12 cellular contexts compared by ENCODE assay signal in genomic region chr3:79766474-79767193, GRCh38. TPM values are rescaled to one million over a fixed set of nuclear protein-coding genes. Genes with fewer than 3 reads are reported as not detected.
DNase-seq lines count a peak whose midpoint lies in the region; ATAC-seq, FAIRE-seq and TF ChIP-seq lines count a peak whose summit lies in the region.
"Had no signal": no experiment of that assay in that cellular context is flagged by ENCODE, and none has a peak within 500 bp of the region (broad histone marks: within the 10 kb centered on the region; RNA-seq: fewer than 3 reads in every experiment).

No MANE protein-coding gene starts in this region.

- peak in 1 of 3 donors; percentile 41 for DNase-seq in right cardiac atrium
- DNase-seq in heart left ventricle, result no peak
- peak; percentile 21 for DNase-seq in urothelium cell line (ENCODE audit: low spot score)
- no peak for DNase-seq in MV-4-11 (lab: John Stamatoyannopoulos, UW)
- DNase-seq in PC-9, result no peak
- DNase-seq: DMS153, NCI-H446 had no signal

- H3K9ac ChIP-seq in endocrine pancreas (ENCODE audit: control insufficient read depth, insufficient read depth, low read length), result no peak overlapping the region

- no peaks in the 10 kb centered on the region for H4K20me1 ChIP-seq in PC-9 (ENCODE audit: insufficient read depth)

- H2AFZ ChIP-seq in PC-9, result no peak overlapping the region

- no peaks in the 10 kb centered on the region for H3K79me2 ChIP-seq in PC-9 (ENCODE audit: low read depth)

- TF ChIP-seq CTCF in heart left ventricle (IDR thresholded peaks at IDR 0.05), result no peak
- no peak for TF ChIP-seq CTCF in PC-9 (conservative IDR thresholded peaks at IDR 0.05)

- peaks cover 2% of the 10 kb centered on the region; the same call in 1 of the 2 replicates for H3F3A ChIP-seq in PC-9 (ENCODE audit: insufficient read depth, low read depth)

- POLR2A ChIA-PET in PC-9 (lab: Charles Lee; ENCODE audit: unreplicated experiment), result no interaction called here

- CTCF ChIA-PET in PC-9 (lab: Charles Lee), result no interaction called here

- peaks cover 3% of the 10 kb centered on the region for H3K4me1 ChIP-seq in right cardiac atrium (ENCODE audit: control insufficient read depth, insufficient read depth, low read length)
- H3K4me1 ChIP-seq in heart left ventricle, result peaks cover 0 to 13% (median 0%) of the 10 kb centered on the region in 12 donors
- H3K4me1 ChIP-seq in endocrine pancreas (ENCODE audit: control insufficient read depth, insufficient read depth, low read length), result no peaks in the 10 kb centered on the region
- no peaks in the 10 kb centered on the region for H3K4me1 ChIP-seq in mesodermal cell (ENCODE audit: control insufficient read depth, insufficient read depth, low read length, poor library complexity, severe bottlenecking)
- H3K4me1 ChIP-seq in PC-9 (replicated peaks; ENCODE audit: insufficient read depth), result no peaks in the 10 kb centered on the region

- intact Hi-C loops in right cardiac atrium (cut with DNase I) (no loop called here), heart left ventricle (cut with DNase I) (no loop called here), PC-9 (cut with micrococcal nuclease; ENCODE audit: unreplicated experiment) (no loop called here)

- H3K36me3 ChIP-seq in heart left ventricle (no peaks in the 10 kb centered on the region), endocrine pancreas (ENCODE audit: control insufficient read depth, insufficient read depth, low read length) (no peaks in the 10 kb centered on the region), mesodermal cell (ENCODE audit: control insufficient read depth, insufficient read depth, low read length) (no peaks in the 10 kb centered on the region), PC-9 (ENCODE audit: low read depth) (no peaks in the 10 kb centered on the region)

- no peaks in the 10 kb centered on the region for H3K9me2 ChIP-seq in PC-9 (ENCODE audit: insufficient read depth)

- no TSS peak for BruUV-seq in PC-9 (replicated peaks; lab: Mats Ljungman, UMichigan)

- H3K4me3 ChIP-seq in right cardiac atrium (ENCODE audit: low read length) (peak overlapping the region; percentile 9), heart left ventricle (peak overlapping the region in 2 of 12 donors; percentile 7 to 24), endocrine pancreas (ENCODE audit: control insufficient read depth, insufficient read depth, low read length) (peak overlapping the region; percentile 78), mesodermal cell (ENCODE audit: extremely low read depth, insufficient read depth, low read length, poor library complexity, severe bottlenecking) (peak overlapping the region; percentile 35), PC-9 (no peak overlapping the region)
- H3K4me3 ChIP-seq: GM12878 had no signal

- TF ChIP-seq POLR2A in heart left ventricle (IDR thresholded peaks at IDR 0.05), result no peak

- peaks cover 3% of the 10 kb centered on the region for H3K27me3 ChIP-seq in right cardiac atrium (ENCODE audit: control insufficient read depth, insufficient read depth)
- peaks cover 0 to 54% (median 23%) of the 10 kb centered on the region in 9 donors for H3K27me3 ChIP-seq in heart left ventricle
- no peaks in the 10 kb centered on the region for H3K27me3 ChIP-seq in endocrine pancreas (ENCODE audit: control insufficient read depth, insufficient read depth, low read length)
- H3K27me3 ChIP-seq in PC-9 (ENCODE audit: insufficient read depth, low read depth), result no peaks in the 10 kb centered on the region

- ATAC-seq in right cardiac atrium (no peak), heart left ventricle (no peak), GM21367 (IDR thresholded peaks at IDR 0.05; ENCODE audit: unreplicated experiment) (no peak)
- ATAC-seq: GM12878 had no signal

- H3K4me2 ChIP-seq in PC-9, result no peak overlapping the region

- H3K9me3 ChIP-seq in right cardiac atrium (ENCODE audit: control insufficient read depth, low read length), result no peaks in the 10 kb centered on the region
- no peaks in the 10 kb centered on the region for H3K9me3 ChIP-seq in heart left ventricle
- H3K9me3 ChIP-seq in endocrine pancreas (ENCODE audit: control insufficient read depth, low read length), result no peaks in the 10 kb centered on the region
- no peaks in the 10 kb centered on the region for H3K9me3 ChIP-seq in mesodermal cell (ENCODE audit: control insufficient read depth, low read length)
- no peaks in the 10 kb centered on the region for H3K9me3 ChIP-seq in PC-9 (ENCODE audit: insufficient read depth, low read depth)

- 2% methylated on average over 43 of the region's 43 CpGs for WGBS in right cardiac atrium
- WGBS in heart left ventricle, 4 donors, result 2 to 4% (median 2%) methylated on average over 36 to 43 of the region's 43 CpGs
- 2 to 4% methylated on average over 29 to 32 of the region's 43 CpGs for WGBS in mesodermal cell (ENCODE audit: insufficient coverage in 2 of 2), 2 experiments

- no peak for FAIRE-seq in urothelium cell line (lab: Jason Lieb, UNC)
- FAIRE-seq: GM12878, GM19239 had no signal

- no peak overlapping the region for H3K27ac ChIP-seq in right cardiac atrium (ENCODE audit: low read length)
- H3K27ac ChIP-seq in heart left ventricle, result no peak overlapping the region
- H3K27ac ChIP-seq in mesodermal cell (ENCODE audit: low read depth, low read length, severe bottlenecking), result no peak overlapping the region
- H3K27ac ChIP-seq in PC-9, result no peak overlapping the region

RNA-seq across cellular contexts. Expression of gene ROBO1, which starts 1.2 kb away (rescaled TPM):
- total RNA-seq in right cardiac atrium, result 10 to 100 TPM; 10.5 to 16.2 (median 13.6) TPM
- polyA plus RNA-seq in right cardiac atrium, result 5.5 TPM
- total RNA-seq in heart left ventricle, result 10 to 100 TPM in 3 of 9 donors, 1 to 10 TPM in 6; 2.6 to 14.8 (median 8.1) TPM
- 1 to 10 TPM; 1.4 to 2.2 TPM for polyA plus RNA-seq in heart left ventricle
- polyA plus RNA-seq in mesodermal cell (2013, experiment 1 of 2), result 80.0 TPM
- 73.5 TPM for polyA plus RNA-seq in mesodermal cell (2013, experiment 2 of 2)
- 13.8 and 17.5 TPM in 2 replicates for total RNA-seq in PC-9 (2021)
